Comparison of ENCODE assay signal across 8 cellular contexts in genomic region chr14:91510171-91511013, GRCh38. TPM values are rescaled to one million over a fixed set of nuclear protein-coding genes. Genes with fewer than 3 reads are reported as not detected.
DNase-seq lines count a peak whose midpoint lies in the region; ATAC-seq and TF ChIP-seq lines count a peak whose summit lies in the region.

Gene PPP4R3A, minus strand, starts transcription at chr14:91510310. Its CDS starts 663 bp downstream, at chr14:91509647.

- H3K36me3 ChIP-seq in effector memory CD4-positive, alpha-beta T cell (ENCODE audit: control insufficient read depth, insufficient read depth, low read length), result no peaks in the 10 kb centered on the region

- H3K27ac ChIP-seq in effector memory CD4-positive, alpha-beta T cell (ENCODE audit: insufficient read depth, low read length, poor library complexity, severe bottlenecking), result peak within 1 kb of the TSS; percentile 98

- H3K36me3 Mint-ChIP-seq in memory B cell, result peaks cover 8% of the 10 kb centered on the region

- POLR2A ChIA-PET in activated CD8-positive, alpha-beta memory T cell treated with anti-CD3 and anti-CD28 coated beads for 36 hours (lab: Charles Lee), result interaction anchor here (0.7 to 2.3 kb wide), 2 partner anchors 16 to 26 kb away, joined by 3 to 10 read pairs; no protein-coding TSS in a partner anchor

- peaks cover 12% of the 10 kb centered on the region for H3K4me1 Mint-ChIP-seq in memory B cell

- peak within 1 kb of the TSS; percentile 97 for H3K4me3 Mint-ChIP-seq in memory B cell

- no peaks in the 10 kb centered on the region for H3K27me3 ChIP-seq in effector memory CD4-positive, alpha-beta T cell (replicated peaks; ENCODE audit: control insufficient read depth, insufficient read depth, low read length, poor library complexity, severe bottlenecking)

- peak; percentile 83 for ATAC-seq in memory B cell (ENCODE audit: low read depth)

- peak within 1 kb of the TSS; percentile 95 for H3K4me3 ChIP-seq in effector memory CD4-positive, alpha-beta T cell (ENCODE audit: insufficient read depth, low read depth, low read length, poor library complexity, severe bottlenecking)

- H3K9me3 Mint-ChIP-seq in memory B cell, result no peaks in the 10 kb centered on the region

- no peak for TF ChIP-seq CTCF in GM20000 (IDR thresholded peaks at IDR 0.05; ENCODE audit: extremely low read depth, missing control alignments)

- H3K9me3 ChIP-seq in effector memory CD4-positive, alpha-beta T cell (ENCODE audit: control insufficient read depth, low read length), result no peaks in the 10 kb centered on the region

- no peaks in the 10 kb centered on the region for H3K27me3 Mint-ChIP-seq in memory B cell

- peak; percentile 77 for DNase-seq in CMK (ENCODE audit: low read depth)
- DNase-seq in GM20000 (ENCODE audit: low spot score), result peak; percentile 98
- peak; percentile 89 for DNase-seq in HT-29 (ENCODE audit: low spot score)
- DNase-seq in NOMO-1 (lab: John Stamatoyannopoulos, UW; ENCODE audit: unreplicated experiment in 2 of 2), result peak; percentile 94 to 98
- peak; percentile 83 to 87 (median 86) for DNase-seq in effector memory CD4-positive, alpha-beta T cell
- peak; percentile 91 to 94 for DNase-seq in memory B cell (ENCODE audit: low spot score in 2 of 2)
- DNase-seq in stimulated activated CD8-positive, alpha-beta memory T cell treated with anti-CD3 and anti-CD28 coated beads, Interleukin-12 subunit alpha, Interleukin-12 subunit beta, amount 100 ng/mL, for 24 hours (ENCODE audit: extremely low read depth), result peak; percentile 90

- peak within 1 kb of the TSS; percentile 99 for H3K27ac Mint-ChIP-seq in memory B cell

- CTCF ChIA-PET in activated CD8-positive, alpha-beta memory T cell treated with anti-CD3 and anti-CD28 coated beads for 36 hours (lab: Charles Lee), result no interaction called here

- H3K4me1 ChIP-seq in effector memory CD4-positive, alpha-beta T cell (ENCODE audit: control insufficient read depth, insufficient read depth, low read length, poor library complexity, severe bottlenecking), result peaks cover 13% of the 10 kb centered on the region

RNA-seq across cellular contexts. Expression of gene PPP4R3A, which starts in this region (rescaled TPM):
- total RNA-seq in HT-29 (2014; rRNA removed; shearing (Covaris generic)), result 27.8 and 32.2 TPM in 2 replicates
- total RNA-seq in activated CD8-positive, alpha-beta memory T cell treated with anti-CD3 and anti-CD28 coated beads for 36 hours, result 100 to 1,000 TPM; 127 to 136 TPM

Comparison
In these comparisons a context has a peak if more than half of its experiments do, and no peak if none do; other contexts are left out.
1. Peak in every context shown above with its lines: DNase-seq, ATAC-seq, H3K4me3 ChIP-seq and H3K27ac ChIP-seq.